ENCODE assay signal across 29 cellular contexts in the genomic region with DNA sequence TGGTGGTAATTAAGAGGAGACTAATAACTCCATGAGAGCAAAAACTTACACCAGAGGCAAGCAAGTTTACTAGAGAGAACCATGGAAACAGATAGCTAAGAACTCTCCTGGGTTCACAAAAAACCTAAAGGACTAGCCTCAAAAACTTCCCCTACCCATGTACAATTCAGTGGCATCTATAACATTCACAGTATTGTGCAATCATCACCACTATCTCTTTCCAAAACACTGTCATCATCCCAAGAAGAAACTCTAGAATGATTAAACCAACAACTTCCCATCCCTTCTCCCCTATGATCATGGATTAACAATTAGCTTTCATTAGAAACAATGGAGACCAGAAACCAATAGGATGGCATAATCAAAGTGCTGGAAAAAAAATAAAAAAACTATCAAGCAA.
"Had no signal": no experiment of that assay in that cellular context is flagged by ENCODE, and none has a peak within 500 bp of the region (broad histone marks: within the 10 kb centered on the region; RNA-seq: fewer than 3 reads in every experiment).

No MANE protein-coding gene starts in this region.

- H3K9me3 Mint-ChIP-seq: activated naive CD8-positive, alpha-beta T cell treated with anti-CD3 and anti-CD28 coated beads for 36 hours had no signal

- H3K36me3 Mint-ChIP-seq: activated naive CD4-positive, alpha-beta T cell treated with anti-CD3 and anti-CD28 coated beads, Interleukin-2, amount 10 ng/mL, durations not matched to agents 7 days and 5 days; activated naive CD8-positive, alpha-beta T cell treated with anti-CD3 and anti-CD28 coated beads for 36 hours had no signal

- DNase-seq: activated CD4-positive, alpha-beta memory T cell treated with anti-CD3 and anti-CD28 coated beads, Interleukin-2, amount 10 ng/mL, durations not matched to agents 7 days and 5 days; activated CD4-positive, alpha-beta T cell treated with anti-CD3 and anti-CD28 coated beads for 36 hours; activated CD4-positive, alpha-beta T cell treated with anti-CD3 and anti-CD28 coated beads, Interleukin-2, amount 50 U/mL, for 1 hour; activated gamma-delta T cell treated with Interleukin-2 at 50 U/mL for 16 hours; activated naive CD4-positive, alpha-beta T cell treated with anti-CD3 and anti-CD28 coated beads, Interleukin-2, amount 10 ng/mL, durations not matched to agents 7 days and 5 days; activated naive CD8-positive, alpha-beta T cell treated with anti-CD3 and anti-CD28 coated beads for 36 hours; activated T-cell treated with anti-CD3 and anti-CD28 coated beads for 4 hours; activated T-cell treated with anti-CD3 and anti-CD28 coated beads, Interleukin-2, amount 50 U/mL, for 48 hours; adrenal gland; aorta; MG63; MV-4-11; NCI-H1092 treated with DMSO at 0.1 percent for 48 hours; NCI-H1417 treated with DMSO at 0.1 percent for 48 hours; NCI-H1694; NCI-H2029; NCI-H345; NCI-H510A treated with DMSO at 0.1 percent for 48 hours; NCI-H69; NK-92 treated with Interleukin-12 subunit alpha and Interleukin-12 subunit beta, amount 100 ng/mL, for 24 hours; OCI-M1; RPMI8226; SK-N-SH; T-helper 1 cell; WERI-Rb-1 had no signal

- H3K9me3 ChIP-seq: adrenal gland, MG63, SK-N-SH had no signal

- H3K4me3 Mint-ChIP-seq: activated CD4-positive, alpha-beta memory T cell treated with anti-CD3 and anti-CD28 coated beads, Interleukin-2, amount 10 ng/mL, durations not matched to agents 7 days and 5 days; activated CD4-positive, alpha-beta T cell treated with anti-CD3 and anti-CD28 coated beads for 36 hours; activated naive CD4-positive, alpha-beta T cell treated with anti-CD3 and anti-CD28 coated beads, Interleukin-2, amount 10 ng/mL, durations not matched to agents 7 days and 5 days; activated naive CD8-positive, alpha-beta T cell treated with anti-CD3 and anti-CD28 coated beads for 36 hours; activated T-helper 17 cell treated with anti-CD3 and anti-CD28 coated beads, Interleukin-2, amount 50 U/mL, for 72 hours had no signal

- H3K27me3 ChIP-seq: adrenal gland, cardiac muscle cell, MG63 had no signal

- H3K4me1 ChIP-seq: adrenal gland had no signal

- H3K27ac ChIP-seq: adrenal gland, cardiac muscle cell, WERI-Rb-1 had no signal

- H3K4me2 ChIP-seq: SK-N-SH had no signal

- H3K36me3 ChIP-seq: adrenal gland, cardiac muscle cell, MG63, WERI-Rb-1 had no signal

- H3K4me1 Mint-ChIP-seq: activated CD4-positive, alpha-beta memory T cell treated with anti-CD3 and anti-CD28 coated beads, Interleukin-2, amount 10 ng/mL, durations not matched to agents 7 days and 5 days; activated CD4-positive, alpha-beta T cell treated with anti-CD3 and anti-CD28 coated beads for 36 hours; activated naive CD4-positive, alpha-beta T cell treated with anti-CD3 and anti-CD28 coated beads, Interleukin-2, amount 10 ng/mL, durations not matched to agents 7 days and 5 days; activated naive CD8-positive, alpha-beta T cell treated with anti-CD3 and anti-CD28 coated beads for 36 hours; activated T-helper 17 cell treated with anti-CD3 and anti-CD28 coated beads, Interleukin-2, amount 50 U/mL, for 72 hours had no signal

- H3K4me3 ChIP-seq: adrenal gland, cardiac muscle cell, MG63 had no signal

- H3K27ac Mint-ChIP-seq: activated CD4-positive, alpha-beta memory T cell treated with anti-CD3 and anti-CD28 coated beads, Interleukin-2, amount 10 ng/mL, durations not matched to agents 7 days and 5 days; activated CD4-positive, alpha-beta T cell treated with anti-CD3 and anti-CD28 coated beads for 36 hours; activated naive CD4-positive, alpha-beta T cell treated with anti-CD3 and anti-CD28 coated beads, Interleukin-2, amount 10 ng/mL, durations not matched to agents 7 days and 5 days; activated naive CD8-positive, alpha-beta T cell treated with anti-CD3 and anti-CD28 coated beads for 36 hours; activated T-helper 17 cell treated with anti-CD3 and anti-CD28 coated beads, Interleukin-2, amount 50 U/mL, for 72 hours had no signal

- ATAC-seq: activated CD4-positive, alpha-beta T cell treated with anti-CD3 and anti-CD28 coated beads for 36 hours; activated T-helper 17 cell treated with anti-CD3 and anti-CD28 coated beads, Interleukin-2, amount 50 U/mL, for 72 hours; Panc1; Right ventricle myocardium inferior had no signal

- H3K27me3 Mint-ChIP-seq: activated CD4-positive, alpha-beta memory T cell treated with anti-CD3 and anti-CD28 coated beads, Interleukin-2, amount 10 ng/mL, durations not matched to agents 7 days and 5 days; activated CD4-positive, alpha-beta T cell treated with anti-CD3 and anti-CD28 coated beads for 36 hours; activated naive CD4-positive, alpha-beta T cell treated with anti-CD3 and anti-CD28 coated beads, Interleukin-2, amount 10 ng/mL, durations not matched to agents 7 days and 5 days; activated T-helper 17 cell treated with anti-CD3 and anti-CD28 coated beads, Interleukin-2, amount 50 U/mL, for 72 hours had no signal

- H3K9ac ChIP-seq: SK-N-SH had no signal
